23 cellular contexts compared by ENCODE assay signal in the genomic region with DNA sequence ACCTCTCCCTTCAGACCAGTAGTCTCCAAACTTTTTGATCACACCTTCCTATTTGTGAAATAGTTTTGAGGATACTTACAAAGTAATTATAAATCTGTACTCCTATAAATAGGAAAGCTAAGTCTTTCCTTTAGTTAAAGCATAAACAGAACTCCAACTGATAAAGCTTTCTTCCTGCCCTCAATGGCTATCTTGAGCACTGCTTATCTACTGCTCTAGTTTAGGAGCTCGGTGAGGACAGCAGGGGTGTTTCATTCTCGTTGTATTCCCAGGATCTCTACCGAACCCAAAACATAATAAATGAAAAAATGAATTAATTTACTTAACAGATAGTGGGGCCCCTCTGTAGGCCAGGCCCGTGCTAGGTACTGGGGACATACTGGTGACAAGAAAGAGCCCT. TPM values are rescaled to one million over a fixed set of nuclear protein-coding genes. Genes with fewer than 3 reads are reported as not detected.
DNase-seq lines count a peak whose midpoint lies in the region; ATAC-seq and TF ChIP-seq lines count a peak whose summit lies in the region.
"Had no signal": no experiment of that assay in that cellular context is flagged by ENCODE, and none has a peak within 500 bp of the region (broad histone marks: within the 10 kb centered on the region; RNA-seq: fewer than 3 reads in every experiment).

No MANE protein-coding gene starts in this region.

- DNase-seq in coronary artery (ENCODE audit: low spot score): no peak
- no peak for DNase-seq in hepatocyte (ENCODE audit: low spot score)
- no peak for DNase-seq in suprapubic skin (ENCODE audit: low spot score in 2 of 2)
- no peak for DNase-seq in NCI-H226
- DNase-seq: activated CD4-positive, alpha-beta T cell treated with anti-CD3 and anti-CD28 coated beads, Interleukin-2, amount 10 ng/mL, durations not matched to agents 7 days and 5 days; activated naive CD4-positive, alpha-beta T cell treated with Interleukin-2 at 50 U/mL for 16 hours; activated T-cell treated with anti-CD3 and anti-CD28 coated beads, Interleukin-2, amount 50 U/mL, for 72 hours; BE2C; DMS79 treated with DMSO at 0.1 percent for 48 hours; mucosa of descending colon; NCI-H1436 treated with DMSO at 0.1 percent for 48 hours; NCI-H524 treated with DMSO at 0.1 percent for 48 hours; small intestine; stimulated activated CD4-positive, alpha-beta T cell treated with anti-CD3 and anti-CD28 coated beads, Interleukin-1b, Interleukin-23, amount 100 ng/mL, for 48 hours; T-helper 2 cell had no signal

- peaks cover 46% of the 10 kb centered on the region for H3K4me1 ChIP-seq in hepatocyte (ENCODE audit: insufficient read depth)
- peaks cover 65% of the 10 kb centered on the region for H3K4me1 ChIP-seq in rectal smooth muscle tissue (ENCODE audit: control insufficient read depth, insufficient read depth, low read length)
- no peaks in the 10 kb centered on the region for H3K4me1 ChIP-seq in suprapubic skin
- H3K4me1 ChIP-seq: BE2C, parathyroid adenoma had no signal

- TF ChIP-seq EP300 in suprapubic skin (IDR thresholded peaks at IDR 0.05): no peak

- no peak for TF ChIP-seq POLR2A in suprapubic skin (IDR thresholded peaks at IDR 0.05)

- H3K27me3 ChIP-seq in hepatocyte (no peaks in the 10 kb centered on the region), rectal smooth muscle tissue (ENCODE audit: control insufficient read depth, insufficient read depth, low read length) (no peaks in the 10 kb centered on the region), suprapubic skin (no peaks in the 10 kb centered on the region)
- H3K27me3 ChIP-seq: BE2C, vagina had no signal

- peak overlapping the region; percentile 2 for H3K4me2 ChIP-seq in hepatocyte
- H3K4me2 ChIP-seq: KMS-11 had no signal

- ATAC-seq in GM21786 (IDR thresholded peaks at IDR 0.05; ENCODE audit: unreplicated experiment) (no peak), HG02678 (IDR thresholded peaks at IDR 0.05; ENCODE audit: unreplicated experiment) (no peak)
- ATAC-seq: activated T-cell treated with anti-CD3 and anti-CD28 coated beads, Interleukin-2, amount 50 U/mL, for 72 hours; mucosa of descending colon had no signal

- H3K36me3 ChIP-seq in hepatocyte (replicated peaks; ENCODE audit: insufficient read depth, low read depth) (no peaks in the 10 kb centered on the region), rectal smooth muscle tissue (ENCODE audit: control insufficient read depth, insufficient read depth, low read length) (no peaks in the 10 kb centered on the region), suprapubic skin (no peaks in the 10 kb centered on the region)
- H3K36me3 ChIP-seq: BE2C, vagina had no signal

- H3K9me3 ChIP-seq in hepatocyte (ENCODE audit: low read depth) (no peaks in the 10 kb centered on the region), suprapubic skin (no peaks in the 10 kb centered on the region)
- H3K9me3 ChIP-seq: BE2C, mucosa of descending colon, vagina had no signal

- H3K27ac ChIP-seq in 22Rv1: peak overlapping the region; percentile 56; the same call in 1 of the 2 replicates
- H3K27ac ChIP-seq in coronary artery: peak overlapping the region; percentile 84 to 93
- peak overlapping the region; percentile 53 for H3K27ac ChIP-seq in hepatocyte
- peak overlapping the region; percentile 99 for H3K27ac ChIP-seq in rectal smooth muscle tissue (ENCODE audit: low read depth, low read length)
- H3K27ac ChIP-seq in suprapubic skin: no peak overlapping the region
- H3K27ac ChIP-seq: KMS-11, parathyroid adenoma, SK-N-MC had no signal

- H3K4me3 ChIP-seq in coronary artery (peak overlapping the region; percentile 23), hepatocyte (no peak overlapping the region), rectal smooth muscle tissue (ENCODE audit: low read length) (no peak overlapping the region), suprapubic skin (no peak overlapping the region)
- H3K4me3 ChIP-seq: mucosa of descending colon, SK-N-MC, vagina had no signal

- TF ChIP-seq CTCF in 22Rv1 (IDR thresholded peaks at IDR 0.05) (no peak), coronary artery (IDR thresholded peaks at IDR 0.05) (no peak), hepatocyte (IDR thresholded peaks at IDR 0.05; ENCODE audit: poor library complexity) (no peak), suprapubic skin (IDR thresholded peaks at IDR 0.05) (no peak)

- H3K79me2 ChIP-seq in hepatocyte: peaks cover 86% of the 10 kb centered on the region

- no peaks in the 10 kb centered on the region for H3K9me2 ChIP-seq in hepatocyte (replicated peaks; ENCODE audit: insufficient read depth)

- WGBS in hepatocyte (ENCODE audit: low lambda C conversion rate, missing lambda C conversion rate): 26% methylated on average over 4 of the region's 4 CpGs
- 79% methylated on average over 4 of the region's 4 CpGs for WGBS in suprapubic skin

- H2AFZ ChIP-seq in hepatocyte: no peak overlapping the region
- H2AFZ ChIP-seq: parathyroid adenoma had no signal

- no peaks in the 10 kb centered on the region for H4K20me1 ChIP-seq in hepatocyte (ENCODE audit: insufficient read depth, poor library complexity, severe bottlenecking)

- no peak overlapping the region for H3K9ac ChIP-seq in rectal smooth muscle tissue (ENCODE audit: low read length)
- H3K9ac ChIP-seq: KMS-11, parathyroid adenoma had no signal

RNA-seq across cellular contexts. Expression of a gene that starts 17.7 kb away (rescaled TPM):
- total RNA-seq in hepatocyte (33.1 and 40.2 TPM in 2 replicates), suprapubic skin (10 to 100 TPM; 28.1 to 92.5 (median 41.7) TPM)
- 17.0 and 18.2 TPM in 2 replicates for polyA plus RNA-seq in hepatocyte
